ENCODE assay signal across 1 cellular context in the genomic region with DNA sequence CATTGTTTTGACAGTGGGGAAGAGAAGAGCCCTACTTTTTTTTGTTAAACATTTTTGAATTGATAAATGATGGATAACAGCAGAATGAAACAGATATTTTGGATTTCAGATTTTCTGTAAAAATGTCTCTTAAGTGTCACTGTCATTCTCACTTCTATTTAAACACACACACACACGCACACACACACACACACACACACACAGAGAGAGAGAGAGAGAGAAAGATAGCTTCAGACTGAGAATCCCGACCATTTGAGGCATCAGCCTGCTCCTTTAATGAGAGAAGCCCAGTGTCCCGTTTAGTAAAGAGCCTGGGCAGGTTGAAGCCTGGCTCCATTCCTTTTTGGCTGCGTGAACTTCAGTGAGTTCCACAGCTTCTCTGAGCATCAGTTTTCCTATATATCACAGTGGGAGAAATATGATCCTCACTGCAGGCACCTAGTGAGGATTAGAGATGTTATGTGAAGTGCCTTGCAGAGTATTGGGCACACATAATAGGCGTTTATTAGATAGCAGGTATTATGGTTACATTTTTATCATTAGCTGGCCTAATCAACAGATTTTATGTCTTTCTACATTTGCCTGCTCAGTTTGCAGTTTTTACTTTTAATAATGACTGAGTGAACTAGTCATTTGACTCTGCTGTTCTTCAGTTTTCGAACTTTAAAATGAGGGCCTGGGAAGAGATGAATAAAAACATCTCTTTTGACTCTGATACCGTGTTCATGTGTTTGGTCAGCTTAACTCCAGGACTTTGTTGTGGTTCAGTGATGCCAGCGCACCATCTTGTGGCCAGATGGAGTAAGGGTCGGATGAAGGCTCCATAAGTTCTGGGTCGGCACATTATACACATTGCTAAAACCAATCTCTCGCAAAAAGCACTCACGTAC.
TF ChIP-seq lines count a peak whose summit lies in the region.

No MANE protein-coding gene starts in this region.

TF ChIP-seq in GM23338, 12 proteins besides CTCF, POLR2A, EP300 and RAD21 (continued from another document):
- no peak for TF ChIP-seq ZNF462 (CRISPR knock-in tag; IDR thresholded peaks at IDR 0.05)
